ENCODE assay signal across 8 cellular contexts in genomic region chr3:178001670-178002101, GRCh38.
A peak's percentile ranks its signal among the peaks of the same experiment; 100 is the strongest.
DNase-seq lines count a peak whose midpoint lies in the region; ATAC-seq and TF ChIP-seq lines count a peak whose summit lies in the region.

No MANE protein-coding gene starts in this region.

- no peaks in the 10 kb centered on the region for H4K20me1 ChIP-seq in MM.1S (ENCODE audit: insufficient read depth, low read length)

- peak; percentile 15 for DNase-seq in MM.1S
- DNase-seq in fibroblast of pulmonary artery (ENCODE audit: low read depth): peak; percentile 60
- no peak for DNase-seq in left ventricle myocardium inferior
- DNase-seq in NCI-H1436 (lab: John Stamatoyannopoulos, UW): no peak
- no peak for DNase-seq in ecto neural progenitor cell (ENCODE audit: low spot score)

- H3K4me3 ChIP-seq in MM.1S (ENCODE audit: low read length): no peak overlapping the region
- no peak overlapping the region for H3K4me3 ChIP-seq in fibroblast of pulmonary artery (replicated peaks; ENCODE audit: low read depth, low read length)
- no peak overlapping the region for H3K4me3 ChIP-seq in gastroesophageal sphincter
- no peak overlapping the region for H3K4me3 ChIP-seq in left ventricle myocardium inferior

- no peaks in the 10 kb centered on the region for H3K27me3 ChIP-seq in MM.1S (replicated peaks; ENCODE audit: insufficient read depth, low read length)
- no peaks in the 10 kb centered on the region for H3K27me3 ChIP-seq in gastroesophageal sphincter
- H3K27me3 ChIP-seq in left ventricle myocardium inferior (ENCODE audit: low read depth): no peaks in the 10 kb centered on the region

- ATAC-seq in GM18502 (IDR thresholded peaks at IDR 0.05; ENCODE audit: poor library complexity, unreplicated experiment): peak; percentile 99
- ATAC-seq in GM21619 (IDR thresholded peaks at IDR 0.05; ENCODE audit: unreplicated experiment): peak; percentile 95
- no peak for ATAC-seq in gastroesophageal sphincter

- H3K27ac ChIP-seq in MM.1S (ENCODE audit: low read length) (no peak overlapping the region), gastroesophageal sphincter (no peak overlapping the region), left ventricle myocardium inferior (replicated peaks) (no peak overlapping the region)

- H2AFZ ChIP-seq in MM.1S (ENCODE audit: low read length): peak overlapping the region; percentile 11; the same call in 1 of the 2 replicates

- WGBS in gastroesophageal sphincter (ENCODE audit: low coverage in 1 of 2), 2 donors: 70% methylated on average over 1 of the region's 1 CpG; no CpG with 5 or more reads in 1 of the 2 donors

- H3K9me2 ChIP-seq in MM.1S (replicated peaks; ENCODE audit: insufficient read depth, low read length): no peaks in the 10 kb centered on the region

- 0 out of 2 replicates have a peak, but pooled peaks cover 3% of the 10 kb centered on the region for H3K4me1 ChIP-seq in MM.1S (ENCODE audit: low read length)
- H3K4me1 ChIP-seq in gastroesophageal sphincter: no peaks in the 10 kb centered on the region
- no peaks in the 10 kb centered on the region for H3K4me1 ChIP-seq in left ventricle myocardium inferior

- no peak for TF ChIP-seq EP300 in gastroesophageal sphincter (IDR thresholded peaks at IDR 0.05)

- TF ChIP-seq CTCF in MM.1S (IDR thresholded peaks at IDR 0.05; ENCODE audit: low read length) (no peak), fibroblast of pulmonary artery (IDR thresholded peaks at IDR 0.05; ENCODE audit: low read length, missing control alignments) (no peak), gastroesophageal sphincter (IDR thresholded peaks at IDR 0.05) (no peak), left ventricle myocardium inferior (IDR thresholded peaks at IDR 0.05; ENCODE audit: borderline replicate concordance) (no peak)

- intact Hi-C loops in left ventricle myocardium inferior (cut with micrococcal nuclease): no loop called here

- H3K36me3 ChIP-seq in MM.1S (replicated peaks; ENCODE audit: insufficient read depth, low read length) (no peaks in the 10 kb centered on the region), gastroesophageal sphincter (no peaks in the 10 kb centered on the region), left ventricle myocardium inferior (no peaks in the 10 kb centered on the region)

- H3K9ac ChIP-seq in MM.1S (ENCODE audit: low read length): no peak overlapping the region

- H3K9me3 ChIP-seq in MM.1S (replicated peaks; ENCODE audit: insufficient read depth, low read length) (no peaks in the 10 kb centered on the region), gastroesophageal sphincter (peaks cover 0 to 9% (median 0%) of the 10 kb centered on the region in 3 donors), left ventricle myocardium inferior (replicated peaks) (peaks cover 16% of the 10 kb centered on the region)

- H3K4me2 ChIP-seq in MM.1S (ENCODE audit: low read depth, low read length): no peak overlapping the region

- no peaks in the 10 kb centered on the region for H3K79me2 ChIP-seq in MM.1S (ENCODE audit: low read length)

- H3F3A ChIP-seq in MM.1S (ENCODE audit: insufficient read depth, low read length): no peaks in the 10 kb centered on the region

- no peak for TF ChIP-seq POLR2A in gastroesophageal sphincter (IDR thresholded peaks at IDR 0.05)

Comparison
In these comparisons a context has a peak if more than half of its experiments do, and no peak if none do; other contexts are left out.
1. DNase-seq: peak in MM.1S (single experiment) and fibroblast of pulmonary artery (single experiment); none in left ventricle myocardium inferior (single experiment), NCI-H1436 (single experiment) and ecto neural progenitor cell (single experiment).